Comparison of ENCODE assay signal across 1 cellular context in genomic region chr5:140881889-140882590, GRCh38.
TF ChIP-seq lines count a peak whose summit lies in the region.

A gene with protein sequence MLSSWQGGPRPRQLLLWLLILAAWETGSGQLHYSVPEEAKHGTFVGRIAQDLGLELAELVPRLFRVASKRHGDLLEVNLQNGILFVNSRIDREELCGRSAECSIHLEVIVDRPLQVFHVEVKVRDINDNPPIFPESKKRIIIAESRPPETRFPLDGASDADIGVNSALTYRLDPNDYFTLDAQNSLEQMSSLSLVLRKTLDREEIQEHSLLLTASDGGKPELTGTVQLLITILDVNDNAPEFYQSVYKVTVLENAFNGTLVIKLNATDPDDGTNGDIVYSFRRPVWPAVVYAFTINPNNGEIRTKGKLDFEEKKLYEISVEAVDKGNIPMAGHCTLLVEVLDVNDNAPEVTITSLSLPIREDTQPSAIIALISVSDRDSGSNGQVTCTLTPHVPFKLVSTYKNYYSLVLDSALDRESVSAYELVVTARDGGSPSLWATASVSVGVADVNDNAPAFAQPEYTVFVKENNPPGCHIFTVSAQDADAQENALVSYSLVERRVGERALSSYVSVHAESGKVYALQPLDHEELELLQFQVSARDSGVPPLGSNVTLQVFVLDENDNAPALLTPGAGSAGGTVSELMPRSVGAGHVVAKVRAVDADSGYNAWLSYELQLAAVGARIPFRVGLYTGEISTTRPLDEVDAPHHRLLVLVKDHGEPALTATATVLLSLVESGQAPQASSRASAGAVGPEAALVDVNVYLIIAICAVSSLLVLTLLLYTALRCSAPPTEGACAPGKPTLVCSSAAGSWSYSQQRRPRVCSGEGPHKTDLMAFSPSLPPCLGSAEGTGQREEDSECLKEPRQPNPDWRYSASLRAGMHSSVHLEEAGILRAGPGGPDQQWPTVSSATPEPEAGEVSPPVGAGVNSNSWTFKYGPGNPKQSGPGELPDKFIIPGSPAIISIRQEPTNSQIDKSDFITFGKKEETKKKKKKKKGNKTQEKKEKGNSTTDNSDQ (plus strand): TSS chr5:140882124. CDS start chr5:140882269, 145 bp downstream.

TF ChIP-seq in HEK293, 187 proteins besides CTCF, POLR2A, EP300 and RAD21:
- TF ChIP-seq SALL2 (tag by site-specific recombination; IDR thresholded peaks at IDR 0.05; ENCODE audit: borderline replicate concordance) (no peak), ZFHX2 (tag by site-specific recombination; conservative IDR thresholded peaks at IDR 0.05) (no peak), ZNF302 (tag by site-specific recombination; IDR thresholded peaks at IDR 0.05; ENCODE audit: low read depth) (no peak), ZNF837 (tag by site-specific recombination; IDR thresholded peaks at IDR 0.05) (no peak), ZNF37A (tag by site-specific recombination; IDR thresholded peaks at IDR 0.05) (no peak), ZNF202 (tag by site-specific recombination; IDR thresholded peaks at IDR 0.05; ENCODE audit: borderline replicate concordance) (no peak)
- TF ChIP-seq, protein P1, sequence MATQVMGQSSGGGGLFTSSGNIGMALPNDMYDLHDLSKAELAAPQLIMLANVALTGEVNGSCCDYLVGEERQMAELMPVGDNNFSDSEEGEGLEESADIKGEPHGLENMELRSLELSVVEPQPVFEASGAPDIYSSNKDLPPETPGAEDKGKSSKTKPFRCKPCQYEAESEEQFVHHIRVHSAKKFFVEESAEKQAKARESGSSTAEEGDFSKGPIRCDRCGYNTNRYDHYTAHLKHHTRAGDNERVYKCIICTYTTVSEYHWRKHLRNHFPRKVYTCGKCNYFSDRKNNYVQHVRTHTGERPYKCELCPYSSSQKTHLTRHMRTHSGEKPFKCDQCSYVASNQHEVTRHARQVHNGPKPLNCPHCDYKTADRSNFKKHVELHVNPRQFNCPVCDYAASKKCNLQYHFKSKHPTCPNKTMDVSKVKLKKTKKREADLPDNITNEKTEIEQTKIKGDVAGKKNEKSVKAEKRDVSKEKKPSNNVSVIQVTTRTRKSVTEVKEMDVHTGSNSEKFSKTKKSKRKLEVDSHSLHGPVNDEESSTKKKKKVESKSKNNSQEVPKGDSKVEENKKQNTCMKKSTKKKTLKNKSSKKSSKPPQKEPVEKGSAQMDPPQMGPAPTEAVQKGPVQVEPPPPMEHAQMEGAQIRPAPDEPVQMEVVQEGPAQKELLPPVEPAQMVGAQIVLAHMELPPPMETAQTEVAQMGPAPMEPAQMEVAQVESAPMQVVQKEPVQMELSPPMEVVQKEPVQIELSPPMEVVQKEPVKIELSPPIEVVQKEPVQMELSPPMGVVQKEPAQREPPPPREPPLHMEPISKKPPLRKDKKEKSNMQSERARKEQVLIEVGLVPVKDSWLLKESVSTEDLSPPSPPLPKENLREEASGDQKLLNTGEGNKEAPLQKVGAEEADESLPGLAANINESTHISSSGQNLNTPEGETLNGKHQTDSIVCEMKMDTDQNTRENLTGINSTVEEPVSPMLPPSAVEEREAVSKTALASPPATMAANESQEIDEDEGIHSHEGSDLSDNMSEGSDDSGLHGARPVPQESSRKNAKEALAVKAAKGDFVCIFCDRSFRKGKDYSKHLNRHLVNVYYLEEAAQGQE (tag by site-specific recombination; IDR thresholded peaks at IDR 0.05): no peak
